7 cellular contexts compared by ENCODE assay signal in the genomic region with DNA sequence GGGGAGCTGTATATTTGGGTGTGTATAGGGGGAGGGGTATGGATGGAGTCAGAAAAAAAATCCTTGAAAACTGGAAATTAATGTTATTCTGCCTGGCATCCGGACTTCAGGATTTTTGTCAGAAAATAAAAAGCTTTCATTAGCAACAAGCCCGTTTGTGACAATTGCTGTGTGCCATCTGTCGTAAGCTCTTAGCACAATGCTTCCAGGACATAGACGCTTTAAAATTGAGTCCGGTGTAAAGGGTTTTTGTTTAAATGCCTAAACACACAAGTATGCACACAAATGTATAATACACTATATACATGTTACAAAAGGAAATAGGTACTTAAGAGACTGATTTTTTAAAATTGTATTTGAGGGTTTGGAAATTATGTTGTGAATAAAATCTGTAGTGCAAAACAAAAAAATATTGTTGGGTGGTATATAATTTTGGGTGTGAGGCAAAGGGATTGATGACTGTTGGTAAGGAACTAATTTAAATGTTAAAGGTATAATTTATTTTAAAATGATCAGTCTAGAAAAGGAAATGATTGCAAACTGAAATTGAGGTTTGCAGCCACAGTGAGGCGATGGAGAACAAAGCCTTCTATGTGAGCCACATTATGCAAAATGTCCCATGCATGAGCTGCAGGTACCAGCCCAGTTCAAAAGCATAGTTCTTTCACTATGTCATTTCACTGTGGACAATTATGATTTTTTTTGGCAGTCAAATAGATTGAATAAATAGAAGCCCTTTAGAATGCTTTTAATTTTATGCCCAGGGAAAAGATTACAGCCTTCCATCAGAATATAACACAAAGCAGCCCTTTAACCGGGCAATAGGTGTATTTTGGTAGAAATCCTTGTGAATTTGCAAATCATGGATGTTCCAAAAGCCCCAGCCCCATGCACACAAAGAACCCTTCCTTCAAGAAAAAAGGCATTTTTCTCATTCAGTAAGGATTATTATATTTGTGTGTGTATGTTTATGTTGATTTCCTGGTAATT. TPM values are rescaled to one million over a fixed set of nuclear protein-coding genes. Genes with fewer than 3 reads are reported as not detected.
DNase-seq lines count a peak whose midpoint lies in the region; ATAC-seq lines count a peak whose summit lies in the region.

No MANE protein-coding gene starts in this region.

- peaks cover 24% of the 10 kb centered on the region for H3K27me3 Mint-ChIP-seq in T-helper 2 cell treated with Interferon-gamma antibody and Interleukin-4, amounts not matched to agents 5 μg/mL and 100 μg/mL, for 36 hours (ENCODE audit: low read depth)

- H3K9me3 ChIP-seq in GM23248 (ENCODE audit: low read depth): no peaks in the 10 kb centered on the region

- no peaks in the 10 kb centered on the region for H3K36me3 ChIP-seq in GM23248 (ENCODE audit: low read depth)

- H3K4me2 ChIP-seq in GM23248 (ENCODE audit: unreplicated experiment): peak overlapping the region; percentile 83

- WGBS in GM23248 (ENCODE audit: low coverage in 1 of 2, low lambda C conversion rate in 2 of 2, missing lambda C conversion rate in 2 of 2), 2 experiments: 20 to 21% methylated on average over 7 of the region's 7 CpGs

- H3K9me3 Mint-ChIP-seq in T-helper 2 cell treated with Interferon-gamma antibody and Interleukin-4, amounts not matched to agents 5 μg/mL and 100 μg/mL, for 36 hours: no peaks in the 10 kb centered on the region

- no peaks in the 10 kb centered on the region for H3K36me3 Mint-ChIP-seq in T-helper 2 cell treated with Interferon-gamma antibody and Interleukin-4, amounts not matched to agents 5 μg/mL and 100 μg/mL, for 36 hours (ENCODE audit: low read depth)

- in situ Hi-C loops in GM23248 (cut with MboI): loop anchor here (10.0 kb wide), 1 partner anchor 119 kb away; no protein-coding TSS in a partner anchor

- peaks cover 12% of the 10 kb centered on the region for H3K4me1 Mint-ChIP-seq in T-helper 2 cell treated with Interferon-gamma antibody and Interleukin-4, amounts not matched to agents 5 μg/mL and 100 μg/mL, for 36 hours (ENCODE audit: low read depth)

- H3K27ac Mint-ChIP-seq in T-helper 2 cell treated with Interferon-gamma antibody and Interleukin-4, amounts not matched to agents 5 μg/mL and 100 μg/mL, for 36 hours: no peak overlapping the region

- peak overlapping the region; percentile 90 for H2AFZ ChIP-seq in GM23248

- H3K4me1 ChIP-seq in GM23248 (ENCODE audit: insufficient read depth): no peaks in the 10 kb centered on the region

- H3K4me3 Mint-ChIP-seq in T-helper 2 cell treated with Interferon-gamma antibody and Interleukin-4, amounts not matched to agents 5 μg/mL and 100 μg/mL, for 36 hours: peak overlapping the region; percentile 80

- H3K9me2 ChIP-seq in GM23248 (ENCODE audit: insufficient read depth): no peaks in the 10 kb centered on the region

- ATAC-seq in HG03139 (IDR thresholded peaks at IDR 0.05; ENCODE audit: unreplicated experiment): no peak

- DNase-seq in EH (ENCODE audit: low read depth) (peak; percentile 50), GM23248 (peak; percentile 71), NCI-H1417 treated with DMSO at 0.1 percent for 48 hours (lab: John Stamatoyannopoulos, UW) (peak; percentile 36), glomerular visceral epithelial cell (ENCODE audit: extremely low spot score) (peak; percentile 52), renal cortical epithelial cell (ENCODE audit: low read depth) (peak; percentile 67)
- DNase-seq in T-helper 2 cell treated with Interferon-gamma antibody and Interleukin-4, amounts not matched to agents 5 μg/mL and 100 μg/mL, for 36 hours (ENCODE audit: low spot score): no peak

- H3K27ac ChIP-seq in GM23248: no peak overlapping the region

- peak overlapping the region; percentile 82 for H3K4me3 ChIP-seq in GM23248

- H3K9ac ChIP-seq in GM23248: no peak overlapping the region

- H3K27me3 ChIP-seq in GM23248 (replicated peaks; ENCODE audit: insufficient read depth): no peaks in the 10 kb centered on the region

- no peaks in the 10 kb centered on the region for H3K79me2 ChIP-seq in GM23248 (ENCODE audit: insufficient read depth)

- H4K20me1 ChIP-seq in GM23248 (ENCODE audit: insufficient read depth): no peaks in the 10 kb centered on the region

- peaks cover 6% of the 10 kb centered on the region; the same call in 1 of the 2 replicates for H3F3A ChIP-seq in GM23248 (ENCODE audit: insufficient read depth)

RNA-seq across cellular contexts. Expression of a gene that starts 1.5 kb away (rescaled TPM):
- total RNA-seq in GM23248 (2014; rRNA removed; shearing (Covaris generic)): 1.0 and 7.6 TPM in 2 replicates
- 1.1 and 1.3 TPM in 2 replicates for polyA plus RNA-seq in GM23248 (2016; fragmentation: Nextera tagmentation; extraction: Ambion mirVana)
- total RNA-seq in renal cortical epithelial cell: 8.7 and 18.3 TPM in 2 replicates
